1 cellular context compared by ENCODE assay signal in the genomic region with DNA sequence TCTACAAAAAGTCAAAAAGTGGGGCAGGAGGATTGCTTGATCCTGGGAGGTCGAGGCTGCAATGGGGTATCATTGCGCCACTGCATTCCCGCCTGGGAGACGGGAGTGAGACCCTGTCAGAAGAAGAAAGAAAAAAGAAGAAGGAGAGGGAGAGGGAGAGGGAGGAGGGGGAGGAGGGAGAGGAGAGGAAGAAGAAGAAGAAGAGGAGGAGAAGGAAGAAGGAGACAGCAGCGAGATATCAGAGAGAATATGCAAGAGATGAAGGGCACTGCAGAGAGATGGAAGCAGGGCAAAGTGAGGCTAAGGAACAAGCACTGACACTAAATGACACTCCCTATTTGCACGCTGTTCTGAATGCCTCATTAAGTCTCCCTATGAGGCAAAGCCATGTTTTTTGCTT.
TF ChIP-seq lines count a peak whose summit lies in the region.

No MANE protein-coding gene starts in this region.

TF ChIP-seq in GM23338, 12 proteins besides CTCF, POLR2A, EP300 and RAD21:
- TF ChIP-seq, protein P1, sequence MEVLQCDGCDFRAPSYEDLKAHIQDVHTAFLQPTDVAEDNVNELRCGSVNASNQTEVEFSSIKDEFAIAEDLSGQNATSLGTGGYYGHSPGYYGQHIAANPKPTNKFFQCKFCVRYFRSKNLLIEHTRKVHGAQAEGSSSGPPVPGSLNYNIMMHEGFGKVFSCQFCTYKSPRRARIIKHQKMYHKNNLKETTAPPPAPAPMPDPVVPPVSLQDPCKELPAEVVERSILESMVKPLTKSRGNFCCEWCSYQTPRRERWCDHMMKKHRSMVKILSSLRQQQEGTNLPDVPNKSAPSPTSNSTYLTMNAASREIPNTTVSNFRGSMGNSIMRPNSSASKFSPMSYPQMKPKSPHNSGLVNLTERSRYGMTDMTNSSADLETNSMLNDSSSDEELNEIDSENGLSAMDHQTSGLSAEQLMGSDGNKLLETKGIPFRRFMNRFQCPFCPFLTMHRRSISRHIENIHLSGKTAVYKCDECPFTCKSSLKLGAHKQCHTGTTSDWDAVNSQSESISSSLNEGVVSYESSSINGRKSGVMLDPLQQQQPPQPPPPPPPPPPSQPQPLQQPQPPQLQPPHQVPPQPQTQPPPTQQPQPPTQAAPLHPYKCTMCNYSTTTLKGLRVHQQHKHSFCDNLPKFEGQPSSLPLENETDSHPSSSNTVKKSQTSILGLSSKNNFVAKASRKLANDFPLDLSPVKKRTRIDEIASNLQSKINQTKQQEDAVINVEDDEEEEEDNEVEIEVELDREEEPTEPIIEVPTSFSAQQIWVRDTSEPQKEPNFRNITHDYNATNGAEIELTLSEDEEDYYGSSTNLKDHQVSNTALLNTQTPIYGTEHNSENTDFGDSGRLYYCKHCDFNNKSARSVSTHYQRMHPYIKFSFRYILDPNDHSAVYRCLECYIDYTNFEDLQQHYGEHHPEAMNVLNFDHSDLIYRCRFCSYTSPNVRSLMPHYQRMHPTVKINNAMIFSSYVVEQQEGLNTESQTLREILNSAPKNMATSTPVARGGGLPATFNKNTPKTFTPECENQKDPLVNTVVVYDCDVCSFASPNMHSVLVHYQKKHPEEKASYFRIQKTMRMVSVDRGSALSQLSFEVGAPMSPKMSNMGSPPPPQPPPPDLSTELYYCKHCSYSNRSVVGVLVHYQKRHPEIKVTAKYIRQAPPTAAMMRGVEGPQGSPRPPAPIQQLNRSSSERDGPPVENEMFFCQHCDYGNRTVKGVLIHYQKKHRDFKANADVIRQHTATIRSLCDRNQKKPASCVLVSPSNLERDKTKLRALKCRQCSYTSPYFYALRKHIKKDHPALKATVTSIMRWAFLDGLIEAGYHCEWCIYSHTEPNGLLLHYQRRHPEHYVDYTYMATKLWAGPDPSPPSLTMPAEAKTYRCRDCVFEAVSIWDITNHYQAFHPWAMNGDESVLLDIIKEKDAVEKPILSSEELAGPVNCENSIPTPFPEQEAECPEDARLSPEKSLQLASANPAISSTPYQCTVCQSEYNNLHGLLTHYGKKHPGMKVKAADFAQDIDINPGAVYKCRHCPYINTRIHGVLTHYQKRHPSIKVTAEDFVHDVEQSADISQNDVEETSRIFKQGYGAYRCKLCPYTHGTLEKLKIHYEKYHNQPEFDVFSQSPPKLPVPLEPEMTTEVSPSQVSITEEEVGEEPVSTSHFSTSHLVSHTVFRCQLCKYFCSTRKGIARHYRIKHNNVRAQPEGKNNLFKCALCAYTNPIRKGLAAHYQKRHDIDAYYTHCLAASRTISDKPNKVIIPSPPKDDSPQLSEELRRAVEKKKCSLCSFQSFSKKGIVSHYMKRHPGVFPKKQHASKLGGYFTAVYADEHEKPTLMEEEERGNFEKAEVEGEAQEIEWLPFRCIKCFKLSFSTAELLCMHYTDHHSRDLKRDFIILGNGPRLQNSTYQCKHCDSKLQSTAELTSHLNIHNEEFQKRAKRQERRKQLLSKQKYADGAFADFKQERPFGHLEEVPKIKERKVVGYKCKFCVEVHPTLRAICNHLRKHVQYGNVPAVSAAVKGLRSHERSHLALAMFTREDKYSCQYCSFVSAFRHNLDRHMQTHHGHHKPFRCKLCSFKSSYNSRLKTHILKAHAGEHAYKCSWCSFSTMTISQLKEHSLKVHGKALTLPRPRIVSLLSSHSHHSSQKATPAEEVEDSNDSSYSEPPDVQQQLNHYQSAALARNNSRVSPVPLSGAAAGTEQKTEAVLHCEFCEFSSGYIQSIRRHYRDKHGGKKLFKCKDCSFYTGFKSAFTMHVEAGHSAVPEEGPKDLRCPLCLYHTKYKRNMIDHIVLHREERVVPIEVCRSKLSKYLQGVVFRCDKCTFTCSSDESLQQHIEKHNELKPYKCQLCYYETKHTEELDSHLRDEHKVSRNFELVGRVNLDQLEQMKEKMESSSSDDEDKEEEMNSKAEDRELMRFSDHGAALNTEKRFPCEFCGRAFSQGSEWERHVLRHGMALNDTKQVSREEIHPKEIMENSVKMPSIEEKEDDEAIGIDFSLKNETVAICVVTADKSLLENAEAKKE (CRISPR knock-in tag; IDR thresholded peaks at IDR 0.05) = no peak
